Comparison of ENCODE assay signal across 8 cellular contexts in genomic region chr19:2149980-2150793, GRCh38. TPM values are rescaled to one million over a fixed set of nuclear protein-coding genes. Genes with fewer than 3 reads are reported as not detected.
DNase-seq lines count a peak whose midpoint lies in the region; ATAC-seq and TF ChIP-seq lines count a peak whose summit lies in the region.

No MANE protein-coding gene starts in this region.

- ATAC-seq in IMR-90 (ENCODE audit: low read depth) (no peak), body of pancreas (no peak), lung (ENCODE audit: insufficient read depth, low FRiP score) (no peak), HG03520 (IDR thresholded peaks at IDR 0.05; ENCODE audit: unreplicated experiment) (no peak), GM21390 (IDR thresholded peaks at IDR 0.05; ENCODE audit: unreplicated experiment) (no peak)

- intact Hi-C loops in IMR-90 (cut with micrococcal nuclease), result loop anchor here (5.0 kb wide), 1 partner anchor 133 kb away; the partner anchor contains the start of gene BTBD2
- intact Hi-C loops in body of pancreas (cut with DNase I), result loop anchor here (5.0 to 10.0 kb wide), 2 partner anchors 38 to 235 kb away; no protein-coding TSS in a partner anchor
- intact Hi-C loops in uterus (cut with DNase I; ENCODE audit: low total_unique reads), result loop anchor here (10.0 kb wide), 1 partner anchor 125 kb away; no protein-coding TSS in a partner anchor

- peak overlapping the region; percentile 99 for H3K14ac ChIP-seq in IMR-90 (replicated peaks; ENCODE audit: low read depth, low read length)

- H3K4me1 ChIP-seq in IMR-90 (ENCODE audit: control insufficient read depth, insufficient read depth, low read length), result peaks cover 12% of the 10 kb centered on the region
- peaks cover 51% of the 10 kb centered on the region for H3K4me1 ChIP-seq in body of pancreas
- H3K4me1 ChIP-seq in lung (ENCODE audit: control insufficient read depth in 2 of 2, insufficient read depth in 2 of 2, low read length in 2 of 2), result peaks cover 9 to 15% of the 10 kb centered on the region in 2 donors
- H3K4me1 ChIP-seq in uterus, result peaks cover 0 to 11% of the 10 kb centered on the region in 2 donors

- H2AFZ ChIP-seq in IMR-90 (replicated peaks; ENCODE audit: low read length, poor library complexity), result peak overlapping the region; percentile 56

- no peak overlapping the region for H2BK20ac ChIP-seq in IMR-90 (ENCODE audit: low read depth, low read length)

- H3K56ac ChIP-seq in IMR-90 (ENCODE audit: extremely low read depth, insufficient read depth, low read length), result peak overlapping the region; percentile 82

- no peak for TF ChIP-seq RAD21 in IMR-90 (IDR thresholded peaks at IDR 0.05; ENCODE audit: low read length)

- H2BK5ac ChIP-seq in IMR-90 (ENCODE audit: low read depth, low read length, poor library complexity, severe bottlenecking), result peak overlapping the region; percentile 47

- DNase-seq in IMR-90 (peak; percentile 23), body of pancreas (peak; percentile 38 to 50 (median 42)), lung (ENCODE audit: low spot score) (peak; percentile 48), uterus (no peak), NCI-H774 (lab: John Stamatoyannopoulos, UW) (no peak)

- peaks cover 10% of the 10 kb centered on the region for H3K36me3 ChIP-seq in IMR-90 (ENCODE audit: control insufficient read depth, insufficient read depth, low read length)
- no peaks in the 10 kb centered on the region for H3K36me3 ChIP-seq in body of pancreas (replicated peaks in 1 of 2; ENCODE audit: insufficient read depth in 1 of 2, low read depth in 2 of 2)
- H3K36me3 ChIP-seq in lung (ENCODE audit: control insufficient read depth in 2 of 2, insufficient read depth in 2 of 2, low read length in 2 of 2), result peaks cover 0 to 10% of the 10 kb centered on the region in 2 donors
- no peaks in the 10 kb centered on the region for H3K36me3 ChIP-seq in uterus

- no peaks in the 10 kb centered on the region for H3K27me3 ChIP-seq in IMR-90 (ENCODE audit: control insufficient read depth, insufficient read depth, low read length)
- H3K27me3 ChIP-seq in body of pancreas, result no peaks in the 10 kb centered on the region
- H3K27me3 ChIP-seq in lung (ENCODE audit: control insufficient read depth, insufficient read depth), result no peaks in the 10 kb centered on the region
- no peaks in the 10 kb centered on the region for H3K27me3 ChIP-seq in uterus

- H2AK9ac ChIP-seq in IMR-90 (replicated peaks; ENCODE audit: low read depth, low read length, poor library complexity), result peak overlapping the region; percentile 100

- peaks cover 17% of the 10 kb centered on the region; the same call in 1 of the 2 replicates for H3K9me1 ChIP-seq in IMR-90 (ENCODE audit: insufficient read depth, low read length)

- in situ Hi-C loops in IMR-90 (cut with MboI; ENCODE audit: low sequenced_read_pairs), result loop anchor here (10.0 kb wide), 2 partner anchors 165 to 245 kb away; no protein-coding TSS in a partner anchor

- H3K9me3 ChIP-seq in IMR-90 (ENCODE audit: control insufficient read depth, insufficient read depth, low read length) (no peaks in the 10 kb centered on the region), body of pancreas (no peaks in the 10 kb centered on the region), lung (ENCODE audit: control insufficient read depth in 2 of 2, insufficient read depth in 1 of 2, low read length in 1 of 2) (no peaks in the 10 kb centered on the region), uterus (no peaks in the 10 kb centered on the region)

- WGBS in IMR-90 (ENCODE audit: extremely low coverage in 2 of 2, insufficient read length in 1 of 2), 2 experiments, result 32% methylated on average over 10 of the region's 30 CpGs; no CpG with 5 or more reads in 1 of the 2 experiments
- 6 to 17% methylated on average over 7 to 30 of the region's 30 CpGs for WGBS in body of pancreas, 2 donors
- 14 to 20% methylated on average over 30 of the region's 30 CpGs for WGBS in lung, 2 donors

- H3K27ac ChIP-seq in C4-2B (peak overlapping the region; percentile 97), IMR-90 (ENCODE audit: insufficient read depth, low read length) (peak overlapping the region; percentile 97), body of pancreas (peak overlapping the region; percentile 34 to 89 (median 84)), lung (ENCODE audit: low read depth in 1 of 2, low read length in 1 of 2) (peak overlapping the region; percentile 79 to 91), uterus (peak overlapping the region; percentile 70 to 82)

- H4K5ac ChIP-seq in IMR-90 (ENCODE audit: low read depth, low read length), result no peak overlapping the region

- peak overlapping the region; percentile 70 for H2AK5ac ChIP-seq in IMR-90 (ENCODE audit: low read depth, low read length)

- CTCF ChIA-PET in IMR-90 (lab: Yijun Ruan, JAX), result no interaction called here

- H3K23ac ChIP-seq in IMR-90 (ENCODE audit: low read depth, low read length), result peak overlapping the region; percentile 76

- peak overlapping the region in 1 of 2 experiments; percentile 95; a peak in 1 of 4 replicates for H4K8ac ChIP-seq in IMR-90 (ENCODE audit: low read depth in 2 of 2, low read length in 2 of 2)

- peak overlapping the region; percentile 80; the same call in 1 of the 2 replicates for H4K91ac ChIP-seq in IMR-90 (ENCODE audit: insufficient read depth, low read depth, low read length)

- H3K9ac ChIP-seq in IMR-90 (ENCODE audit: low read depth, low read length), result peak overlapping the region; percentile 99

- H3K79me1 ChIP-seq in IMR-90 (ENCODE audit: low read depth in 1 of 2, low read length in 2 of 2), result peaks cover 3 to 44% of the 10 kb centered on the region in 2 experiments; a peak in 3 of 4 replicates

- no peak for TF ChIP-seq POLR2A in IMR-90 (IDR thresholded peaks at IDR 0.05; ENCODE audit: low read depth, low read length)
- peak in 2 of 3 donors; percentile 57 to 66 for TF ChIP-seq POLR2A in body of pancreas (IDR thresholded peaks at IDR 0.05)
- no peak for TF ChIP-seq POLR2A in uterus (IDR thresholded peaks at IDR 0.05)

- peak overlapping the region; percentile 54 for H3K4ac ChIP-seq in IMR-90 (ENCODE audit: low read depth, low read length)

- dilution Hi-C loops in IMR-90 (cut with HindIII; ENCODE audit: low sequenced_read_pairs, unreplicated experiment), result no loop called here

- TF ChIP-seq CTCF in C4-2B (conservative IDR thresholded peaks at IDR 0.05), result no peak
- no peak for TF ChIP-seq CTCF in IMR-90 (conservative IDR thresholded peaks at IDR 0.05; ENCODE audit: low read depth, low read length)
- TF ChIP-seq CTCF in body of pancreas (IDR thresholded peaks at IDR 0.05), result no peak
- no peak for TF ChIP-seq CTCF in lung (IDR thresholded peaks at IDR 0.05; ENCODE audit: control extremely low read depth, extremely low read depth)
- no peak for TF ChIP-seq CTCF in uterus (IDR thresholded peaks at IDR 0.05)

- BruUV-seq in IMR-90 (replicated peaks; lab: Mats Ljungman, UMichigan), result no TSS peak

- no peak overlapping the region for H2BK120ac ChIP-seq in IMR-90 (ENCODE audit: low read depth, low read length)

- H3K4me3 ChIP-seq in IMR-90 (ENCODE audit: insufficient read depth, low read depth, low read length) (peak overlapping the region; percentile 99), body of pancreas (peak overlapping the region; percentile 94 to 98), lung (peak overlapping the region; percentile 81), uterus (peak overlapping the region; percentile 52 to 78)

- H4K20me1 ChIP-seq in IMR-90 (ENCODE audit: insufficient read depth, low read length), result peaks cover 52% of the 10 kb centered on the region

- POLR2A ChIA-PET in IMR-90 (lab: Charles Lee; ENCODE audit: unreplicated experiment), result no interaction called here

- H3K4me2 ChIP-seq in IMR-90 (ENCODE audit: low read depth, low read length), result peak overlapping the region; percentile 97

- no peak overlapping the region for H3K18ac ChIP-seq in IMR-90 (ENCODE audit: low read depth, low read length)

- no peak overlapping the region for H2BK15ac ChIP-seq in IMR-90 (ENCODE audit: low read depth, low read length)

TF ChIP-seq in IMR-90, 13 proteins besides CTCF, POLR2A, EP300 and RAD21:
- TF ChIP-seq MAZ (IDR thresholded peaks at IDR 0.05; ENCODE audit: borderline replicate concordance, low read depth, low read length), result no peak
- TF ChIP-seq MXI1 (IDR thresholded peaks at IDR 0.05; ENCODE audit: borderline replicate concordance, low read depth, low read length), result peak; percentile 74; the same call in 1 of the 2 replicates
- TF ChIP-seq MAFK (IDR thresholded peaks at IDR 0.05; ENCODE audit: low read depth, low read length), result no peak

RNA-seq across cellular contexts. Expression of gene AP3D1, which starts 1.2 kb away (rescaled TPM):
- total RNA-seq in IMR-90 (2012; rRNA removed) (75.3 and 76.1 TPM in 2 replicates), body of pancreas (100 to 1,000 TPM in 1 of 2 donors, 10 to 100 TPM in 1; 77.0 to 124 TPM), lung (100 to 1,000 TPM in 1 of 2 donors, 10 to 100 TPM in 1; 69.9 to 144 TPM), uterus (10 to 100 TPM; 33.8 to 97.5 (median 49.8) TPM)
- polyA plus RNA-seq in IMR-90 (2012; rRNA removed) (129 and 132 TPM in 2 replicates), lung (100 to 1,000 TPM in 1 of 2 donors, 10 to 100 TPM in 1; 55.3 to 101 TPM)
- polyA plus RNA-seq in IMR-90 (2012; cell fraction: cytosol; rRNA removed), result 112 and 149 TPM in 2 replicates
- 165 and 397 TPM in 2 replicates for polyA plus RNA-seq in IMR-90 (2012; cell fraction: nucleus; rRNA removed; ENCODE audit: low replicate concordance)

RNA-seq across cellular contexts. Expression of gene DOT1L, which starts 13.5 kb away (rescaled TPM):
- total RNA-seq in IMR-90 (2012; rRNA removed) (2.5 TPM in 2 replicates), body of pancreas (10 to 100 TPM; 10.1 to 44.5 TPM), lung (10 to 100 TPM; 20.4 to 46.4 TPM), uterus (10 to 100 TPM in 2 of 4 donors, 1 to 10 TPM in 2; 3.2 to 45.3 (median 10.0) TPM)
- polyA plus RNA-seq in IMR-90 (2012; rRNA removed) (12.6 and 22.0 TPM in 2 replicates), lung (10 to 100 TPM; 13.0 to 19.2 TPM)
- polyA plus RNA-seq in IMR-90 (2012; cell fraction: cytosol; rRNA removed), result 10.1 and 10.4 TPM in 2 replicates
- 43.0 and 136 TPM in 2 replicates for polyA plus RNA-seq in IMR-90 (2012; cell fraction: nucleus; rRNA removed; ENCODE audit: low replicate concordance)

RNA-seq across cellular contexts. Expression of gene IZUMO4, which starts 53.5 kb away (rescaled TPM):
- total RNA-seq in IMR-90 (2012; rRNA removed) (0.56 and 0.72 TPM in 2 replicates), body of pancreas (1 to 10 TPM; 3.4 to 4.0 TPM), lung (1 to 10 TPM; 5.0 to 8.4 TPM), uterus (10 to 100 TPM in 1 of 4 donors, 1 to 10 TPM in 3; 1.5 to 86.1 (median 5.7) TPM)
- polyA plus RNA-seq in IMR-90 (2012; rRNA removed) (2.8 and 3.4 TPM in 2 replicates), lung (1 to 10 TPM; 6.1 to 9.8 TPM)
- 0.37 and 1.5 TPM in 2 replicates for polyA plus RNA-seq in IMR-90 (2012; cell fraction: cytosol; rRNA removed)
- 19.5 and 47.8 TPM in 2 replicates for polyA plus RNA-seq in IMR-90 (2012; cell fraction: nucleus; rRNA removed; ENCODE audit: low replicate concordance)

RNA-seq across cellular contexts. Expression of gene MOB3A, which starts 54.1 kb away (rescaled TPM):
- total RNA-seq in IMR-90 (2012; rRNA removed), result 8.9 and 9.3 TPM in 2 replicates
- polyA plus RNA-seq in IMR-90 (2012; rRNA removed), result 26.5 and 28.8 TPM in 2 replicates
- 20.4 and 29.9 TPM in 2 replicates for polyA plus RNA-seq in IMR-90 (2012; cell fraction: cytosol; rRNA removed)
- 15.3 and 28.7 TPM in 2 replicates for polyA plus RNA-seq in IMR-90 (2012; cell fraction: nucleus; rRNA removed; ENCODE audit: low replicate concordance)
- 10 to 100 TPM; 11.7 to 22.1 TPM for total RNA-seq in body of pancreas
- 10 to 100 TPM; 45.2 to 86.6 TPM for total RNA-seq in lung
- 10 to 100 TPM; 17.7 to 44.9 TPM for polyA plus RNA-seq in lung
- total RNA-seq in uterus, result 10 to 100 TPM; 10.2 to 81.4 (median 20.7) TPM

Comparison
In these comparisons a context has a peak if more than half of its experiments do, and no peak if none do; other contexts are left out.
1. DNase-seq: peak in IMR-90 (single experiment), body of pancreas (4 of 4) and lung (single experiment); none in uterus (0 of 2) and NCI-H774 (single experiment).
2. POLR2A ChIP-seq: peak in body of pancreas (2 of 3); none in IMR-90 (single experiment) and uterus (0 of 2).
3. Peak in every context shown above with its lines, with median percentiles within 50 percentile points of each other: H3K27ac ChIP-seq and H3K4me3 ChIP-seq.